21 cellular contexts compared by ENCODE assay signal in genomic region chr1:25530348-25531081, GRCh38.
"Had no signal": no experiment of that assay in that cellular context is flagged by ENCODE, and none has a peak within 500 bp of the region (broad histone marks: within the 10 kb centered on the region; RNA-seq: fewer than 3 reads in every experiment).

No MANE protein-coding gene starts in this region.

- H3K9me3 ChIP-seq: Peyer's patch had no signal

- H3K27me3 Mint-ChIP-seq: activated naive CD8-positive, alpha-beta T cell; activated T-cell treated with anti-CD3 and anti-CD28 coated beads, Interleukin-2, amount 50 U/mL, for 24 hours had no signal

- DNase-seq: activated B cell treated with CpG ODN at 0.5 μM for 24 hours; activated CD4-positive, alpha-beta T cell treated with anti-CD3 and anti-CD28 coated beads for 1 hour; activated CD4-positive, alpha-beta T cell treated with anti-CD3 and anti-CD28 coated beads, Interleukin-2, amount 10 ng/mL, durations not matched to agents 24 days and 14 days; activated CD4-positive, alpha-beta T cell treated with anti-CD3 and anti-CD28 coated beads, Interleukin-2, amount 50 U/mL, for 48 hours; activated CD8-positive, alpha-beta memory T cell treated with anti-CD3 and anti-CD28 coated beads, Interleukin-2, amount 10 ng/mL, durations not matched to agents 7 days and 5 days; activated effector memory CD4-positive, alpha-beta T cell treated with anti-CD3 and anti-CD28 coated beads, Interleukin-2, amount 50 U/mL, for 16 hours; activated naive CD4-positive, alpha-beta T cell treated with Interleukin-2 at 50 U/mL for 16 hours; activated T-cell treated with anti-CD3 and anti-CD28 coated beads, Interleukin-2, amount 50 U/mL, for 24 hours; amygdala; Karpas-422; NCI-H187 treated with DMSO at 0.1 percent for 48 hours; NCI-H2081 treated with DMSO at 0.1 percent for 48 hours; NCI-H510A treated with DMSO at 0.1 percent for 48 hours; NK-92 treated with Interleukin-12 subunit alpha and Interleukin-12 subunit beta, amount 100 ng/mL, for 24 hours; Peyer's patch; SHP77 treated with DMSO at 0.1 percent for 48 hours had no signal

- H3K36me3 ChIP-seq: Peyer's patch had no signal

- H3K4me1 ChIP-seq: Peyer's patch had no signal

- H3K27ac ChIP-seq: Peyer's patch had no signal

- H3K27ac Mint-ChIP-seq: activated B cell treated with CpG ODN at 0.5 μM for 24 hours; activated CD4-positive, alpha-beta T cell treated with anti-CD3 and anti-CD28 coated beads, Interleukin-2, amount 10 ng/mL, durations not matched to agents 24 days and 14 days; activated CD8-positive, alpha-beta memory T cell treated with anti-CD3 and anti-CD28 coated beads, Interleukin-2, amount 10 ng/mL, durations not matched to agents 7 days and 5 days; activated naive CD8-positive, alpha-beta T cell; activated T-cell treated with anti-CD3 and anti-CD28 coated beads, Interleukin-2, amount 50 U/mL, for 24 hours; activated T-helper 1 cell treated with anti-CD3 and anti-CD28 coated beads, Interleukin-12 subunit alpha, Interleukin-12 subunit beta, Interleukin-2, Interleukin-4 antibody, amounts not matched to agents 30 ng/mL and 10 ng/mL and 1 ng/mL, durations not matched to agents 14 hours and 24 hours and 36 hours; brain; T-helper 1 cell treated with Interleukin-12 subunit alpha and Interleukin-12 subunit beta and Interleukin-4 antibody, amounts not matched to agents 30 μg/mL and 1 μg/mL, for 36 hours had no signal

- FAIRE-seq: astrocyte had no signal

- H3K4me3 Mint-ChIP-seq: activated B cell treated with CpG ODN at 0.5 μM for 24 hours; activated CD4-positive, alpha-beta T cell treated with anti-CD3 and anti-CD28 coated beads, Interleukin-2, amount 10 ng/mL, durations not matched to agents 24 days and 14 days; activated CD8-positive, alpha-beta memory T cell treated with anti-CD3 and anti-CD28 coated beads, Interleukin-2, amount 10 ng/mL, durations not matched to agents 7 days and 5 days; activated naive CD8-positive, alpha-beta T cell; activated T-cell treated with anti-CD3 and anti-CD28 coated beads, Interleukin-2, amount 50 U/mL, for 24 hours; activated T-helper 1 cell treated with anti-CD3 and anti-CD28 coated beads, Interleukin-12 subunit alpha, Interleukin-12 subunit beta, Interleukin-2, Interleukin-4 antibody, amounts not matched to agents 30 ng/mL and 10 ng/mL and 1 ng/mL, durations not matched to agents 14 hours and 24 hours and 36 hours; brain; T-helper 1 cell treated with Interleukin-12 subunit alpha and Interleukin-12 subunit beta and Interleukin-4 antibody, amounts not matched to agents 30 μg/mL and 1 μg/mL, for 36 hours had no signal

- H3K9me3 Mint-ChIP-seq: activated T-cell treated with anti-CD3 and anti-CD28 coated beads, Interleukin-2, amount 50 U/mL, for 24 hours had no signal

- H3K27me3 ChIP-seq: Peyer's patch had no signal

- H3K4me3 ChIP-seq: Peyer's patch had no signal

- H3K4me1 Mint-ChIP-seq: activated B cell treated with CpG ODN at 0.5 μM for 24 hours, brain had no signal

- H3K36me3 Mint-ChIP-seq: activated CD8-positive, alpha-beta memory T cell treated with anti-CD3 and anti-CD28 coated beads, Interleukin-2, amount 10 ng/mL, durations not matched to agents 7 days and 5 days; activated naive CD8-positive, alpha-beta T cell; brain had no signal
